In genomic region chr2:226835796-226836547, GRCh38 we compare ENCODE assay signal across 8 cellular contexts. TPM values are rescaled to one million over a fixed set of nuclear protein-coding genes. Genes with fewer than 3 reads are reported as not detected.
DNase-seq lines count a peak whose midpoint lies in the region; ATAC-seq and TF ChIP-seq lines count a peak whose summit lies in the region.

TSS of gene RHBDD1 (plus strand) at chr2:226836054. CDS start at chr2:226864694, 28,640 bp downstream.

- intact Hi-C loops in mucosa of descending colon (cut with DNase I, micrococcal nuclease) = no loop called here

- H3K9ac ChIP-seq in HUES64 (ENCODE audit: low read depth, low read length) = peak within 1 kb of the TSS; percentile 77

- TF ChIP-seq CTCF in epithelial cell of esophagus (IDR thresholded peaks at IDR 0.05; ENCODE audit: insufficient read depth, low read depth, low read length, missing control alignments) (no peak), mucosa of descending colon (IDR thresholded peaks at IDR 0.05) (no peak)

- peak within 1 kb of the TSS; percentile 85 for H3K27ac ChIP-seq in HUES64 (ENCODE audit: low read depth, low read length)

- H3K36me3 ChIP-seq in HUES64 (ENCODE audit: insufficient read depth, low read length) (0 out of 2 replicates have a peak, but pooled peaks cover 7% of the 10 kb centered on the region), mucosa of descending colon (ENCODE audit: low read depth) (no peaks in the 10 kb centered on the region)

- DNase-seq in D341Med (ENCODE audit: low spot score) = peak; percentile 97
- peak; percentile 97 for DNase-seq in OCI-M1 (lab: John Stamatoyannopoulos, UW)
- DNase-seq in activated T-cell treated with anti-CD3 and anti-CD28 coated beads for 4 hours = peak; percentile 92
- peak; percentile 96 for DNase-seq in epithelial cell of esophagus (ENCODE audit: low read depth)
- peak; percentile 95 to 97 (median 96) for DNase-seq in mucosa of descending colon
- peak; percentile 90 for DNase-seq in stimulated activated CD8-positive, alpha-beta memory T cell treated with anti-CD3 and anti-CD28 coated beads, Interleukin-4, amount 100 ng/mL, for 24 hours (ENCODE audit: low read depth)

- 2% methylated on average over 75 of the region's 75 CpGs for WGBS in HUES64

- H3K4me1 ChIP-seq in HUES64 (ENCODE audit: insufficient read depth, low read length) (peaks cover 4% of the 10 kb centered on the region), mucosa of descending colon (ENCODE audit: low read depth) (peaks cover 19% of the 10 kb centered on the region)

- H3K9me3 ChIP-seq in HUES64 (ENCODE audit: insufficient read depth, low read depth, low read length) = no peaks in the 10 kb centered on the region
- H3K9me3 ChIP-seq in mucosa of descending colon = no peaks in the 10 kb centered on the region

- ATAC-seq in GM21447 (IDR thresholded peaks at IDR 0.05; ENCODE audit: unreplicated experiment) (peak; percentile 81), mucosa of descending colon (peak; percentile 98)

- peak within 1 kb of the TSS; percentile 67 for H3K4me3 ChIP-seq in HUES64 (ENCODE audit: low read length)
- H3K4me3 ChIP-seq in epithelial cell of esophagus (ENCODE audit: low read length) = peak within 1 kb of the TSS; percentile 78
- H3K4me3 ChIP-seq in mucosa of descending colon = peak within 1 kb of the TSS; percentile 77

- no peaks in the 10 kb centered on the region for H3K27me3 ChIP-seq in HUES64 (ENCODE audit: insufficient read depth, low read length)

RNA-seq across cellular contexts. Expression of gene RHBDD1, which starts in this region (rescaled TPM):
- polyA plus RNA-seq in HUES64 (2013, experiment 1 of 2) = 11.1 TPM
- polyA plus RNA-seq in HUES64 (2013, experiment 2 of 2) = 15.4 TPM
- total RNA-seq in mucosa of descending colon = 10 to 100 TPM; 28.7 to 41.6 (median 30.5) TPM

Comparison
In these comparisons a context has a peak if more than half of its experiments do, and no peak if none do; other contexts are left out.
1. Peak in every context shown above with its lines: DNase-seq, ATAC-seq, H3K4me3 ChIP-seq and H3K27ac ChIP-seq.